ENCODE assay signal across 26 cellular contexts in the genomic region with DNA sequence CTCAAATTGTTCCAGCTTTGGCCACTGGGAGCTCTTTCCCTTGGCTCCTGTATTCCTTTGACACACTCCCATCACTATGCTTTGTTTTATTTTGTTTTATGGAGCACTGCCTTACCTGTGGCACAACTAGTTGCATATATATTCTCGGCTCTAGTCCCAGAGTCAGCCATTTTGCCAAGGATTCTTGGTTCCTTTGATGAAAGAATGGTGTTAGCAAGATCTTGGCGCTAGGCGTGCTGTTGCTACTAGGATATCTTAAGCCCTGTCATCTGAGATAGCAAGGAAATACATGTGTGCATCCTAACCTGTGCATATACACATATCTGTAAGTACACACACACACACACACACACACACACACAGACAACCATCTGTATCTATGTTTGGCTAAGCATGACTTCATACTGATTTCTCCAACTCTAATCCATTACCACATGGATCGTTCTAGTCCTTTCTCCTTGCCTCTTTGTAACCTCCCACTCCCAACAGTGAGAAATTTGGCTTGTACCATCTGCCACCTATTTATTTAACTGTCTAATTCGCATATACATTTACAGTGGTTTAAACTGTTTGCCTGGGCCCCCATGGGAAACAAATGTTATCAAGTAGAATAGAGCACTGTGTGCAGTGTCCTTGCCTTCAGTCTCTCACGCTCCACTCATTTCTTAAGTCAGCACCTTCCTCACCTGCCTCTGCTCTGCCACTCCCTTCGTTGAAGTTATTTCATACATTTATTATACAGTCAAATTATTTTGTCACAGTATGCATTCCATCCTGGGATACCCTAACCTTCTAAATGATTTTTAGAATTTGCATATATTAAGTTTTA.
"Had no signal": no experiment of that assay in that cellular context is flagged by ENCODE, and none has a peak within 500 bp of the region (broad histone marks: within the 10 kb centered on the region; RNA-seq: fewer than 3 reads in every experiment).

No MANE protein-coding gene starts in this region.

- ATAC-seq: activated CD8-positive, alpha-beta memory T cell treated with anti-CD3 and anti-CD28 coated beads, Interleukin-2, amount 10 ng/mL, durations not matched to agents 7 days and 5 days; activated CD8-positive, alpha-beta T cell treated with anti-CD3 and anti-CD28 coated beads for 36 hours; foreskin keratinocyte; left lung; natural killer cell had no signal

- H3K4me3 ChIP-seq: hepatocyte, left lung, lung, prostate gland, spleen, thoracic aorta had no signal

- H3K4me1 ChIP-seq: left lung, prostate gland, spleen had no signal

- H3K9me3 ChIP-seq: left lung, prostate gland, thoracic aorta had no signal

- H3K79me2 ChIP-seq: hepatocyte had no signal

- H3K9me3 Mint-ChIP-seq: natural killer cell had no signal

- H3K4me3 Mint-ChIP-seq: activated CD4-positive, alpha-beta T cell treated with anti-CD3 and anti-CD28 coated beads, Interleukin-2, amount 10 ng/mL, durations not matched to agents 7 days and 5 days; activated CD8-positive, alpha-beta memory T cell treated with anti-CD3 and anti-CD28 coated beads, Interleukin-2, amount 10 ng/mL, durations not matched to agents 7 days and 5 days; activated CD8-positive, alpha-beta T cell treated with anti-CD3 and anti-CD28 coated beads for 36 hours; brain; immature natural killer cell; mesothelial cell of epicardium; natural killer cell; T-helper 2 cell treated with Interferon-gamma antibody and Interleukin-4, amounts not matched to agents 5 μg/mL and 100 μg/mL, for 36 hours had no signal

- DNase-seq: activated CD4-positive, alpha-beta T cell treated with anti-CD3 and anti-CD28 coated beads, Interleukin-2, amount 10 ng/mL, durations not matched to agents 7 days and 5 days; activated CD4-positive, CD25-positive, alpha-beta regulatory T cell treated with anti-CD3 and anti-CD28 coated beads, Interleukin-2, amount 50 U/mL, for 72 hours; activated CD8-positive, alpha-beta memory T cell treated with anti-CD3 and anti-CD28 coated beads, Interleukin-2, amount 10 ng/mL, durations not matched to agents 7 days and 5 days; activated CD8-positive, alpha-beta T cell treated with anti-CD3 and anti-CD28 coated beads for 36 hours; activated effector memory CD4-positive, alpha-beta T cell treated with anti-CD3 and anti-CD28 coated beads, Interleukin-2, amount 50 U/mL, for 16 hours; activated naive CD4-positive, alpha-beta T cell treated with anti-CD3 and anti-CD28 coated beads, Interleukin-2, amount 50 U/mL, for 16 hours; activated T-cell treated with anti-CD3 and anti-CD28 coated beads for 4 hours; anterior cingulate cortex; dermis blood vessel endothelial cell; effector memory CD4-positive, alpha-beta T cell; foreskin keratinocyte; glutamatergic neuron; immature natural killer cell; left lung; natural killer cell; spleen; stimulated activated CD4-positive, alpha-beta T cell treated with anti-CD3 and anti-CD28 coated beads, Interleukin-4, amount 100 ng/mL, for 24 hours; stimulated activated naive CD4-positive, alpha-beta T cell treated with Interleukin-2 at 50 U/mL for 16 hours; WERI-Rb-1 had no signal

- H3K27me3 ChIP-seq: foreskin keratinocyte, hepatocyte, left lung had no signal

- H3K27ac ChIP-seq: foreskin keratinocyte, hepatocyte, left lung, prostate gland, spleen, thoracic aorta, WERI-Rb-1 had no signal

- H2AFZ ChIP-seq: hepatocyte had no signal

- H3K36me3 ChIP-seq: left lung, prostate gland, spleen, thoracic aorta, WERI-Rb-1 had no signal

- H3K4me2 ChIP-seq: hepatocyte had no signal

- H3K4me1 Mint-ChIP-seq: immature natural killer cell, natural killer cell had no signal

- H3K27me3 Mint-ChIP-seq: brain had no signal

- H3K27ac Mint-ChIP-seq: activated CD4-positive, alpha-beta T cell treated with anti-CD3 and anti-CD28 coated beads, Interleukin-2, amount 10 ng/mL, durations not matched to agents 7 days and 5 days; activated CD8-positive, alpha-beta memory T cell treated with anti-CD3 and anti-CD28 coated beads, Interleukin-2, amount 10 ng/mL, durations not matched to agents 7 days and 5 days; activated CD8-positive, alpha-beta T cell treated with anti-CD3 and anti-CD28 coated beads for 36 hours; immature natural killer cell; mesothelial cell of epicardium; natural killer cell; T-helper 2 cell treated with Interferon-gamma antibody and Interleukin-4, amounts not matched to agents 5 μg/mL and 100 μg/mL, for 36 hours had no signal

- H3K36me3 Mint-ChIP-seq: activated CD8-positive, alpha-beta memory T cell treated with anti-CD3 and anti-CD28 coated beads, Interleukin-2, amount 10 ng/mL, durations not matched to agents 7 days and 5 days; immature natural killer cell; natural killer cell had no signal
